ENCODE assay signal across 13 cellular contexts in the genomic region with DNA sequence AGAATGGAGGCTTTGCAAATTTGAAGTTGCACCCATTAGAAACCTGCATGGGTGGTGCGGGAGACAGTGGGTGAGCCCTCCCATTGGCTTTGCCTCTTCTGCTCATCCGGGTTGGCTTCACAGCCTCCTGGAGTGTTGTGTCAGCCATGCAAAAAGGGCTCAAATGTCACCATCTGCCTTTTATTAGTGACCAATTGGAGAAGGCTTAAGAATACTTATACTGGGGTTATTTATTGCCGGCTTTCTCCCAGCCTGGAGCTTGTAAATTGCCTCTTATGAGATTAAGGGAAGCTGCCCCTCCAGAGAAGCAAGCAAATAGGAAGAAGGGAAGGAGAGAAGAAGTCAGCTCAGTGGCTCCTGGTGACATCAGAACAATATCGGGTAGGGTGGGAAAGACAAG.
"Had no signal": no experiment of that assay in that cellular context is flagged by ENCODE, and none has a peak within 500 bp of the region (broad histone marks: within the 10 kb centered on the region; RNA-seq: fewer than 3 reads in every experiment).

No MANE protein-coding gene starts in this region.

- ATAC-seq: activated CD4-positive, alpha-beta T cell treated with anti-CD3 and anti-CD28 coated beads for 36 hours; mucosa of descending colon; naive thymus-derived CD4-positive, alpha-beta T cell; stimulated activated effector memory CD8-positive, alpha-beta T cell treated with anti-CD3 and anti-CD28 coated beads, Interleukin-12 subunit alpha, Interleukin-12 subunit beta, amount 100 ng/mL, for 72 hours had no signal

- H3K36me3 ChIP-seq: adrenal gland, left ventricle myocardium inferior had no signal

- H3K4me1 ChIP-seq: left ventricle myocardium inferior, parathyroid adenoma had no signal

- H3K27ac ChIP-seq: adrenal gland, epithelial cell of prostate, left ventricle myocardium inferior, parathyroid adenoma had no signal

- FAIRE-seq: kidney had no signal

- H3K27me3 ChIP-seq: adrenal gland had no signal

- H3K9me3 ChIP-seq: adrenal gland, left ventricle myocardium inferior, mucosa of descending colon had no signal

- H3K4me3 ChIP-seq: adrenal gland, left ventricle myocardium inferior, mucosa of descending colon had no signal

- DNase-seq: activated CD4-positive, alpha-beta memory T cell treated with anti-CD3 and anti-CD28 coated beads, Interleukin-2, amount 10 ng/mL, durations not matched to agents 7 days and 5 days; activated CD4-positive, alpha-beta T cell treated with anti-CD3 and anti-CD28 coated beads for 36 hours; activated effector memory CD4-positive, alpha-beta T cell treated with anti-CD3 and anti-CD28 coated beads, Interleukin-2, amount 50 U/mL, for 16 hours; activated T-cell treated with anti-CD3 and anti-CD28 coated beads, Interleukin-2, amount 50 U/mL, for 48 hours; adrenal gland; hippocampal formation; kidney; left ventricle myocardium inferior; mucosa of descending colon; naive thymus-derived CD4-positive, alpha-beta T cell had no signal
